ENCODE assay signal across 8 cellular contexts in genomic region chr18:40938615-40939014, GRCh38.
"Had no signal": no experiment of that assay in that cellular context is flagged by ENCODE, and none has a peak within 500 bp of the region (broad histone marks: within the 10 kb centered on the region; RNA-seq: fewer than 3 reads in every experiment).

No MANE protein-coding gene starts in this region.

- ATAC-seq: GM23338 had no signal

- H3K4me1 Mint-ChIP-seq: GM23338, IgD-negative memory B cell had no signal

- H3K4me3 ChIP-seq: GM23338 had no signal

- H3K4me2 ChIP-seq: GM23338 had no signal

- DNase-seq: H9, HCEC 1CT, KG1 had no signal

- H3K9me3 Mint-ChIP-seq: GM23338, H9 had no signal

- H3K4me3 Mint-ChIP-seq: GM23338, H9, IgD-negative memory B cell had no signal

- FAIRE-seq: H1, H54 had no signal

- H3K27ac Mint-ChIP-seq: GM23338, IgD-negative memory B cell had no signal

- H3K27me3 Mint-ChIP-seq: IgD-negative memory B cell had no signal

- H3K27ac ChIP-seq: HL-60 had no signal
